24 cellular contexts compared by ENCODE assay signal in genomic region chr9:38342532-38342931, GRCh38.
"Had no signal": no experiment of that assay in that cellular context is flagged by ENCODE, and none has a peak within 500 bp of the region (broad histone marks: within the 10 kb centered on the region; RNA-seq: fewer than 3 reads in every experiment).

No MANE protein-coding gene starts in this region.

- H3K4me1 ChIP-seq: SJSA1 had no signal

- H3K4me2 ChIP-seq: KMS-11 had no signal

- FAIRE-seq: HepG2, K562, RCC 7860 had no signal

- ATAC-seq: HepG2, K562 had no signal

- H3K27ac ChIP-seq: KMS-11, SJSA1, SK-N-MC had no signal

- H3K36me3 ChIP-seq: SJSA1 had no signal

- H3K9ac ChIP-seq: KMS-11 had no signal

- H3K27me3 ChIP-seq: SJSA1 had no signal

- H3K9me3 ChIP-seq: SJSA1 had no signal

- H3K4me3 ChIP-seq: K562, SJSA1, SK-N-MC had no signal

- DNase-seq: IMR-90, Kasumi-1, MM.1S, NCI-H1092 treated with DMSO at 0.1 percent for 48 hours, NCI-H1436, NCI-H187, NCI-H2029, NCI-H2081 treated with DMSO at 0.1 percent for 48 hours, NCI-H2171, NCI-H226, NCI-H446, NCI-H510A, NCI-H524 treated with DMSO at 0.1 percent for 48 hours, NCI-H69, NCI-H774, Right ventricle myocardium superior, RPMI8226, SIG-M5 had no signal
